ENCODE assay signal across 9 cellular contexts in the genomic region with DNA sequence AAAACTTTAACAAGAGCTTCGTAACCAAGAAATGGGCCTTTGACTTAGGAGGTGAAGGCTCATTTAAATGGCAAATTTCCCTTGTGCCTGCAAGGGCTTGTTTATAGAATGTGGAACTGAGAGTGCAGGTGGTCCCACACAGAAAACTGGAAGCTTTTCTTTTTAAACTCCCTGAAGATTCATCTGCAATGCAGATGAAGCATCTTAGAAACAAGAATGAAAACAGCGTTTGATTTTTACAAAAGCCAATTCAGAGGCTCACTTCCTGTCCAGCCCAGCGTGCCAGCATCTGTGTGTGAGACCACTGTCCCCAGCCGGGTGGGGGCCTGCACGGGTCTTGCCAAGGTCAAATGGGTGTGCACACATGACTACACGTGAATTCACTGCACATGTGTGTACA.
DNase-seq lines count a peak whose midpoint lies in the region; ATAC-seq and TF ChIP-seq lines count a peak whose summit lies in the region.
"Had no signal": no experiment of that assay in that cellular context is flagged by ENCODE, and none has a peak within 500 bp of the region (broad histone marks: within the 10 kb centered on the region; RNA-seq: fewer than 3 reads in every experiment).

No MANE protein-coding gene starts in this region.

- H3K27me3 Mint-ChIP-seq in CD14-positive monocyte (ENCODE audit: low read depth in 3 of 3): peaks cover 11 to 23% (median 21%) of the 10 kb centered on the region in 3 donors

- intact Hi-C loops in dorsolateral prefrontal cortex (cut with DNase I) (loop anchor here in 1 of 2 donors (2.0 kb wide), 1 partner anchor 23 kb away; no protein-coding TSS in a partner anchor), CD14-positive monocyte (cut with micrococcal nuclease) (no loop called here)

- H3K27me3 ChIP-seq in dorsolateral prefrontal cortex: no peaks in the 10 kb centered on the region

- ATAC-seq in GM19397 (IDR thresholded peaks at IDR 0.05; ENCODE audit: unreplicated experiment) (peak; percentile 82), HG03045 (IDR thresholded peaks at IDR 0.05; ENCODE audit: unreplicated experiment) (peak; percentile 70)

- peaks cover 14% of the 10 kb centered on the region for H3K4me1 Mint-ChIP-seq in CD14-positive monocyte

- no peak overlapping the region for H3K4me3 Mint-ChIP-seq in CD14-positive monocyte

- peaks cover 0 to 2% (median 0%) of the 10 kb centered on the region in 7 donors for H3K9me3 Mint-ChIP-seq in CD14-positive monocyte

- H3K36me3 Mint-ChIP-seq in CD14-positive monocyte: no peaks in the 10 kb centered on the region

- TF ChIP-seq CTCF in dorsolateral prefrontal cortex (IDR thresholded peaks at IDR 0.05 in 54 of 56, conservative IDR thresholded peaks at IDR 0.05 in 2 of 56; ENCODE audit: low read depth in 1 of 56, partially characterized antibody in 56 of 56) (peak in 4 of 56 donors; percentile 10 to 25 (median 15)), CD14-positive monocyte (IDR thresholded peaks at IDR 0.05) (no peak)

- peak overlapping the region; percentile 13 to 98 (median 88) for H3K27ac ChIP-seq in dorsolateral prefrontal cortex

- H3K27ac Mint-ChIP-seq in CD14-positive monocyte: no peak overlapping the region

- DNase-seq in C1 segment of cervical spinal cord (lab: John Stamatoyannopoulos, UW) (peak in 9 of 14 donors; percentile 9 to 63 (median 44)), dorsolateral prefrontal cortex (peak in 5 of 10 donors; percentile 58 to 72 (median 65)), CD14-positive monocyte (ENCODE audit: low spot score) (no peak), DMS53 (lab: John Stamatoyannopoulos, UW) (no peak)
- DNase-seq in activated naive CD4-positive, alpha-beta T cell treated with anti-CD3 and anti-CD28 coated beads, Interleukin-2, amount 50 U/mL, for 16 hours: no peak
- DNase-seq in activated CD4-positive, alpha-beta T cell treated with anti-CD3 and anti-CD28 coated beads for 48 hours: no peak

- peak overlapping the region in 2 of 59 donors; percentile 2 to 41 for H3K4me3 ChIP-seq in dorsolateral prefrontal cortex
- H3K4me3 ChIP-seq: HAP-1 had no signal

Comparison
In these comparisons a context has a peak if more than half of its experiments do, and no peak if none do; other contexts are left out.
1. DNase-seq: peak in C1 segment of cervical spinal cord (9 of 14); none in CD14-positive monocyte (single experiment), DMS53 (single experiment), activated naive CD4-positive, alpha-beta T cell treated with anti-CD3 and anti-CD28 coated beads, Interleukin-2, amount 50 U/mL, for 16 hours (single experiment) and activated CD4-positive, alpha-beta T cell treated with anti-CD3 and anti-CD28 coated beads for 48 hours (single experiment).